ENCODE assay signal across 25 cellular contexts in genomic region chr10:583433-583832, GRCh38.
"Had no signal": no experiment of that assay in that cellular context is flagged by ENCODE, and none has a peak within 500 bp of the region (broad histone marks: within the 10 kb centered on the region; RNA-seq: fewer than 3 reads in every experiment).

No MANE protein-coding gene starts in this region.

- H3K36me3 Mint-ChIP-seq: activated naive CD8-positive, alpha-beta T cell had no signal

- H3K36me3 ChIP-seq: MG63 had no signal

- H3K27ac Mint-ChIP-seq: activated B cell treated with CpG ODN at 0.5 μM for 24 hours; activated CD4-positive, alpha-beta T cell treated with anti-CD3 and anti-CD28 coated beads, Interleukin-2, amount 10 ng/mL, durations not matched to agents 24 days and 14 days; activated naive CD4-positive, alpha-beta T cell treated with anti-CD3 and anti-CD28 coated beads for 36 hours; activated naive CD8-positive, alpha-beta T cell; activated T-helper 17 cell treated with anti-CD3 and anti-CD28 coated beads, Interleukin-2, amount 50 U/mL, for 72 hours; T-helper 1 cell treated with Interleukin-12 subunit alpha and Interleukin-12 subunit beta and Interleukin-4 antibody, amounts not matched to agents 30 μg/mL and 1 μg/mL, for 36 hours had no signal

- DNase-seq: activated B cell treated with CpG ODN at 0.5 μM for 24 hours; activated CD4-positive, alpha-beta T cell treated with anti-CD3 and anti-CD28 coated beads for 1 hour; activated CD4-positive, alpha-beta T cell treated with anti-CD3 and anti-CD28 coated beads, Interleukin-2, amount 10 ng/mL, durations not matched to agents 24 days and 14 days; activated CD4-positive, alpha-beta T cell treated with anti-CD3 and anti-CD28 coated beads, Interleukin-2, amount 50 U/mL, for 48 hours; activated CD8-positive, alpha-beta memory T cell treated with anti-CD3 and anti-CD28 coated beads for 24 hours; activated gamma-delta T cell; activated naive CD4-positive, alpha-beta T cell treated with anti-CD3 and anti-CD28 coated beads for 36 hours; activated T-cell treated with anti-CD3 and anti-CD28 coated beads for 4 hours; activated T-cell treated with anti-CD3 and anti-CD28 coated beads, Interleukin-2, amount 50 U/mL, for 48 hours; amygdala; MG63; MV-4-11; NCI-H1092 treated with DMSO at 0.1 percent for 48 hours; NCI-H1417 treated with DMSO at 0.1 percent for 48 hours; NCI-H1694; NCI-H2029; NCI-H2107; NCI-H345; NCI-H524; PC-3; SHP77 treated with DMSO at 0.1 percent for 48 hours had no signal

- H3K4me1 Mint-ChIP-seq: activated B cell treated with CpG ODN at 0.5 μM for 24 hours; activated CD4-positive, alpha-beta T cell treated with anti-CD3 and anti-CD28 coated beads, Interleukin-2, amount 10 ng/mL, durations not matched to agents 24 days and 14 days; activated T-helper 17 cell treated with anti-CD3 and anti-CD28 coated beads, Interleukin-2, amount 50 U/mL, for 72 hours had no signal

- ATAC-seq: activated T-helper 17 cell treated with anti-CD3 and anti-CD28 coated beads, Interleukin-2, amount 50 U/mL, for 72 hours; PC-3 had no signal

- H3K9me3 ChIP-seq: MG63 had no signal

- H3K27me3 Mint-ChIP-seq: activated T-helper 17 cell treated with anti-CD3 and anti-CD28 coated beads, Interleukin-2, amount 50 U/mL, for 72 hours had no signal

- H3K4me3 ChIP-seq: MG63 had no signal

- H3K27me3 ChIP-seq: MG63 had no signal

- H3K4me3 Mint-ChIP-seq: activated B cell treated with CpG ODN at 0.5 μM for 24 hours; activated CD4-positive, alpha-beta T cell treated with anti-CD3 and anti-CD28 coated beads, Interleukin-2, amount 10 ng/mL, durations not matched to agents 24 days and 14 days; activated naive CD4-positive, alpha-beta T cell treated with anti-CD3 and anti-CD28 coated beads for 36 hours; activated naive CD8-positive, alpha-beta T cell; activated T-helper 17 cell treated with anti-CD3 and anti-CD28 coated beads, Interleukin-2, amount 50 U/mL, for 72 hours; brain; T-helper 1 cell treated with Interleukin-12 subunit alpha and Interleukin-12 subunit beta and Interleukin-4 antibody, amounts not matched to agents 30 μg/mL and 1 μg/mL, for 36 hours had no signal

- H3K9me3 Mint-ChIP-seq: activated CD4-positive, alpha-beta T cell treated with anti-CD3 and anti-CD28 coated beads, Interleukin-2, amount 10 ng/mL, durations not matched to agents 24 days and 14 days; activated T-helper 17 cell treated with anti-CD3 and anti-CD28 coated beads, Interleukin-2, amount 50 U/mL, for 72 hours; T-helper 1 cell treated with Interleukin-12 subunit alpha and Interleukin-12 subunit beta and Interleukin-4 antibody, amounts not matched to agents 30 μg/mL and 1 μg/mL, for 36 hours had no signal
